ENCODE assay signal across 12 cellular contexts in the genomic region with DNA sequence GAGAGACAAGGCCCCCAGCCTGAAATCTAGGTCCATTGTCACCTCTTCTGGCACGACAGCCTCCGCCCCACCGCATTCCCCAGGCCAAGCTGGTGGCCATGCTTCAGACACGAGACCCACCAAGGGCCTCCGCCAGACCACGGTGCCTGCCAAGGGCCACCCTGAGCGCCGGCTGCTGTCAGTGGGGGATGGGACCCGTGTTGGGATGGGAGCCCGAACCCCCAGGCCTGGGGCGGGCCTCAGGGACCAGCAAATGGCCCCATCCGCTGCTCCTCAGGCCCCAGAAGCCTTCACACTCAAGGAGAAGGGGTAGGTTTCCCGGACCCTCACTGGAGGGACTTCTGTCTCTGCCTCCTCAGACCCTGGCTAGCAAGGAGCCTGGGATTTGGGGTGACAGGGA. TPM values are rescaled to one million over a fixed set of nuclear protein-coding genes. Genes with fewer than 3 reads are reported as not detected.
DNase-seq lines count a peak whose midpoint lies in the region; TF ChIP-seq lines count a peak whose summit lies in the region.
"Had no signal": no experiment of that assay in that cellular context is flagged by ENCODE, and none has a peak within 500 bp of the region (broad histone marks: within the 10 kb centered on the region; RNA-seq: fewer than 3 reads in every experiment).

No MANE protein-coding gene starts in this region.

- TF ChIP-seq CTCF in Calu3 (IDR thresholded peaks at IDR 0.05; ENCODE audit: unreplicated experiment) = no peak

- BruUV-seq in Calu3 (replicated peaks; lab: Mats Ljungman, UMichigan) = no TSS peak

- intact Hi-C loops in Calu3 (cut with micrococcal nuclease; ENCODE audit: unreplicated experiment) = no loop called here

- CTCF ChIA-PET in Calu3 (lab: Charles Lee) = interaction anchor here (0.5 to 1.5 kb wide), 2 partner anchors 10 to 17 kb away, joined by 3 to 4 read pairs; no protein-coding TSS in a partner anchor

- H3K27me3 Mint-ChIP-seq in Calu3 (ENCODE audit: unreplicated experiment) = no peaks in the 10 kb centered on the region
- H3K27me3 Mint-ChIP-seq in activated naive CD8-positive, alpha-beta T cell = no peaks in the 10 kb centered on the region

- H3K4me1 ChIP-seq in HUES6 (ENCODE audit: control insufficient read depth, insufficient read depth, low read length) (peaks cover 18% of the 10 kb centered on the region), mesodermal cell (ENCODE audit: control insufficient read depth, insufficient read depth, low read length, poor library complexity, severe bottlenecking) (peaks cover 19% of the 10 kb centered on the region)
- H3K4me1 ChIP-seq: foreskin keratinocyte had no signal

- DNase-seq in Calu3 = no peak
- DNase-seq in NCI-H2171 treated with DMSO at 0.1 percent for 48 hours (lab: John Stamatoyannopoulos, UW) = no peak
- no peak for DNase-seq in hepatic stellate cell (ENCODE audit: low spot score)
- no peak for DNase-seq in activated effector memory CD4-positive, alpha-beta T cell treated with Interleukin-2 at 50 U/mL for 16 hours
- DNase-seq in kidney glomerular epithelial cell (lab: John Stamatoyannopoulos, UW) = no peak
- DNase-seq: body of pancreas, foreskin keratinocyte, KG1, NCI-H69 had no signal

- WGBS in mesodermal cell (ENCODE audit: insufficient coverage in 2 of 2), 2 experiments = 88 to 96% methylated on average over 11 to 13 of the region's 13 CpGs

- H3K36me3 ChIP-seq in HUES6 (ENCODE audit: control insufficient read depth, insufficient read depth, low read length) = peaks cover 52% of the 10 kb centered on the region
- H3K36me3 ChIP-seq in mesodermal cell (ENCODE audit: control insufficient read depth, insufficient read depth, low read length) = peaks cover 34% of the 10 kb centered on the region

- H3K9ac ChIP-seq in HUES6 (ENCODE audit: low read length) = peak overlapping the region; percentile 66

- H3K9me3 ChIP-seq in HUES6 (ENCODE audit: control insufficient read depth, insufficient read depth, low read depth, low read length) (no peaks in the 10 kb centered on the region), mesodermal cell (ENCODE audit: control insufficient read depth, low read length) (no peaks in the 10 kb centered on the region)
- H3K9me3 ChIP-seq: body of pancreas had no signal

- H3K27ac Mint-ChIP-seq in Calu3 (ENCODE audit: unreplicated experiment) = no peak overlapping the region
- no peak overlapping the region for H3K27ac Mint-ChIP-seq in activated naive CD8-positive, alpha-beta T cell

- H3K4me3 ChIP-seq in HUES6 (ENCODE audit: low read depth, low read length) = peak overlapping the region; percentile 67
- peak overlapping the region; percentile 65 for H3K4me3 ChIP-seq in mesodermal cell (ENCODE audit: extremely low read depth, insufficient read depth, low read length, poor library complexity, severe bottlenecking)

- peak overlapping the region; percentile 93 for H3K4me3 Mint-ChIP-seq in Calu3 (ENCODE audit: low read depth, unreplicated experiment)
- H3K4me3 Mint-ChIP-seq in activated naive CD8-positive, alpha-beta T cell = peak overlapping the region; percentile 61

- peaks cover 21% of the 10 kb centered on the region for H3K4me1 Mint-ChIP-seq in Calu3 (ENCODE audit: low read depth, unreplicated experiment)
- H3K4me1 Mint-ChIP-seq in activated naive CD8-positive, alpha-beta T cell (ENCODE audit: low read depth) = peaks cover 7% of the 10 kb centered on the region

- H3K36me3 Mint-ChIP-seq in Calu3 (ENCODE audit: insufficient read depth, unreplicated experiment) = peaks cover 53% of the 10 kb centered on the region
- H3K36me3 Mint-ChIP-seq in activated naive CD8-positive, alpha-beta T cell = no peaks in the 10 kb centered on the region

- H3K27me3 ChIP-seq in HUES6 (ENCODE audit: control insufficient read depth, insufficient read depth, low read length) = no peaks in the 10 kb centered on the region
- H3K27me3 ChIP-seq: body of pancreas, foreskin keratinocyte had no signal

- H3K27ac ChIP-seq in HUES6 (ENCODE audit: low read depth, low read length) (no peak overlapping the region), mesodermal cell (ENCODE audit: low read depth, low read length, severe bottlenecking) (no peak overlapping the region)
- H3K27ac ChIP-seq: body of pancreas, foreskin keratinocyte had no signal

- no peaks in the 10 kb centered on the region for H3K9me3 Mint-ChIP-seq in Calu3 (ENCODE audit: low read depth, unreplicated experiment)
- no peaks in the 10 kb centered on the region for H3K9me3 Mint-ChIP-seq in activated naive CD8-positive, alpha-beta T cell (ENCODE audit: low read depth)

RNA-seq across cellular contexts. Expression of gene TEDC2, which starts 1.0 kb away (rescaled TPM):
- 28.2 and 30.5 TPM in 2 replicates for total RNA-seq in Calu3 (2022)
- 15.0 TPM for polyA plus RNA-seq in mesodermal cell (2013, experiment 1 of 2)
- polyA plus RNA-seq in mesodermal cell (2013, experiment 2 of 2) = 13.2 TPM
- total RNA-seq: body of pancreas had no signal

RNA-seq across cellular contexts. Expression of gene NTN3, which starts 10.2 kb away (rescaled TPM):
- not detected in 2 replicates for total RNA-seq in Calu3 (2022)
- polyA plus RNA-seq in mesodermal cell (2013, experiment 1 of 2) = 0.70 TPM
- 0.30 TPM for polyA plus RNA-seq in mesodermal cell (2013, experiment 2 of 2)
- total RNA-seq: body of pancreas had no signal
- polyA plus RNA-seq: foreskin keratinocyte had no signal

RNA-seq across cellular contexts. Expression of gene TBC1D24, which starts 14.0 kb away (rescaled TPM):
- total RNA-seq in Calu3 (2022) = 31.3 and 33.3 TPM in 2 replicates
- polyA plus RNA-seq in mesodermal cell (2013, experiment 1 of 2) = 5.9 TPM
- polyA plus RNA-seq in mesodermal cell (2013, experiment 2 of 2) = 5.0 TPM

RNA-seq across cellular contexts. Expression of gene CCNF, which starts 31.7 kb away (rescaled TPM):
- 47.9 and 54.5 TPM in 2 replicates for total RNA-seq in Calu3 (2022)
- 25.7 TPM for polyA plus RNA-seq in mesodermal cell (2013, experiment 1 of 2)
- 23.2 TPM for polyA plus RNA-seq in mesodermal cell (2013, experiment 2 of 2)

RNA-seq across cellular contexts. Expression of gene ATP6V0C, which starts 52.8 kb away (rescaled TPM):
- 260 and 262 TPM in 2 replicates for total RNA-seq in Calu3 (2022)
- 255 TPM for polyA plus RNA-seq in mesodermal cell (2013, experiment 1 of 2)
- polyA plus RNA-seq in mesodermal cell (2013, experiment 2 of 2) = 193 TPM
